18 cellular contexts compared by ENCODE assay signal in genomic region chr2:40654346-40654745, GRCh38.
A peak's percentile ranks its signal among the peaks of the same experiment; 100 is the strongest.
DNase-seq lines count a peak whose midpoint lies in the region; ATAC-seq, FAIRE-seq and TF ChIP-seq lines count a peak whose summit lies in the region.
"Had no signal": no experiment of that assay in that cellular context is flagged by ENCODE, and none has a peak within 500 bp of the region (broad histone marks: within the 10 kb centered on the region; RNA-seq: fewer than 3 reads in every experiment).

No MANE protein-coding gene starts in this region.

- BruUV-seq in MCF 10A (replicated peaks; lab: Mats Ljungman, UMichigan) = no TSS peak
- no TSS peak for BruUV-seq in mammary epithelial cell (replicated peaks; lab: Mats Ljungman, UMichigan)

- H3K9me3 Mint-ChIP-seq in MCF 10A (ENCODE audit: unreplicated experiment) = no peaks in the 10 kb centered on the region

- in situ Hi-C loops in mammary epithelial cell (cut with MboI; ENCODE audit: low sequenced_read_pairs in 2 of 2) = no loop called here

- no peak for ATAC-seq in GM21447 (IDR thresholded peaks at IDR 0.05; ENCODE audit: unreplicated experiment)
- ATAC-seq: HCT116, HepG2 had no signal

- H3K36me3 ChIP-seq in breast epithelium = no peaks in the 10 kb centered on the region
- no peaks in the 10 kb centered on the region for H3K36me3 ChIP-seq in mammary epithelial cell (ENCODE audit: insufficient read depth, low read length)
- H3K36me3 ChIP-seq: BLaER1 treated with 17β-estradiol and CSF1 and Interleukin-3, amounts not matched to agents 10 nM and 100 nM had no signal

- CTCF ChIA-PET in MCF 10A (lab: Yijun Ruan, JAX) (interaction anchor here (0.6 kb wide), 1 partner anchor 760 kb away, joined by 3 read pairs; no protein-coding TSS in a partner anchor), mammary epithelial cell (lab: Charles Lee; ENCODE audit: low non-redundant PET) (no interaction called here)

- H3K4me1 Mint-ChIP-seq in MCF 10A (ENCODE audit: insufficient read depth, unreplicated experiment) = peaks cover 9% of the 10 kb centered on the region
- H3K4me1 Mint-ChIP-seq: CD4-positive, CD25-positive, alpha-beta regulatory T cell had no signal

- H3K79me2 ChIP-seq in mammary epithelial cell (ENCODE audit: insufficient read depth, low read length) = no peaks in the 10 kb centered on the region

- H3K36me3 Mint-ChIP-seq in MCF 10A (ENCODE audit: insufficient read depth, unreplicated experiment) = no peaks in the 10 kb centered on the region
- H3K36me3 Mint-ChIP-seq: CD4-positive, CD25-positive, alpha-beta regulatory T cell had no signal

- intact Hi-C loops in MCF 10A (cut with micrococcal nuclease) = loop anchor here (10.0 kb wide), 1 partner anchor 60 kb away; no protein-coding TSS in a partner anchor
- intact Hi-C loops in breast epithelium (cut with DNase I; ENCODE audit: low total_unique reads) = no loop called here
- intact Hi-C loops in mammary epithelial cell (cut with micrococcal nuclease) = no loop called here

- H3K27ac Mint-ChIP-seq in MCF 10A (ENCODE audit: low read depth, unreplicated experiment) = no peak overlapping the region
- H3K27ac Mint-ChIP-seq: CD4-positive, CD25-positive, alpha-beta regulatory T cell had no signal

- H3K9me3 ChIP-seq in breast epithelium (no peaks in the 10 kb centered on the region), mammary epithelial cell (replicated peaks; ENCODE audit: insufficient read depth, low read length) (no peaks in the 10 kb centered on the region)
- H3K9me3 ChIP-seq: BLaER1 treated with 17β-estradiol and CSF1 and Interleukin-3, amounts not matched to agents 10 nM and 100 nM had no signal

- no peaks in the 10 kb centered on the region for H3K27me3 ChIP-seq in breast epithelium
- H3K27me3 ChIP-seq in mammary epithelial cell (ENCODE audit: insufficient read depth, low read length) = no peaks in the 10 kb centered on the region
- H3K27me3 ChIP-seq: BLaER1 treated with 17β-estradiol and CSF1 and Interleukin-3, amounts not matched to agents 10 nM and 100 nM had no signal

- WGBS in mammary epithelial cell (ENCODE audit: low coverage, missing lambda C conversion rate) = 0% methylated on average over 1 of the region's 1 CpG

- peak overlapping the region; percentile 59 for H3K4me2 ChIP-seq in mammary epithelial cell (ENCODE audit: insufficient read depth, low read depth, low read length)
- H3K4me2 ChIP-seq: BLaER1 treated with 17β-estradiol and CSF1 and Interleukin-3, amounts not matched to agents 10 nM and 100 nM had no signal

- DNase-seq in MCF 10A (ENCODE audit: unreplicated experiment) (peak; percentile 13), breast epithelium (ENCODE audit: low spot score in 2 of 2) (no peak), HT1080 (ENCODE audit: low read depth) (peak; percentile 16), mammary epithelial cell (no peak), frontal cortex (ENCODE audit: low spot score in 2 of 2) (no peak), D721Med (ENCODE audit: insufficient read length, low spot score) (no peak)
- DNase-seq in activated effector memory CD4-positive, alpha-beta T cell treated with Interleukin-2 at 50 U/mL for 16 hours = no peak
- DNase-seq: 8988T; CD4-positive, CD25-positive, alpha-beta regulatory T cell; DMS153; DMS79 treated with DMSO at 0.1 percent for 48 hours; GDM1 had no signal

- TF ChIP-seq CTCF in MCF 10A (IDR thresholded peaks at IDR 0.05; ENCODE audit: unreplicated experiment) (no peak), breast epithelium (IDR thresholded peaks at IDR 0.05) (no peak), mammary epithelial cell (conservative IDR thresholded peaks at IDR 0.05 in 1 of 2, IDR thresholded peaks at IDR 0.05 in 1 of 2; ENCODE audit: extremely low read depth in 1 of 2, insufficient read depth in 1 of 2, low read depth in 1 of 2, low read length in 2 of 2) (no peak), D721Med (IDR thresholded peaks at IDR 0.05; ENCODE audit: insufficient read depth, missing control alignments) (no peak)

- no peaks in the 10 kb centered on the region for H3K4me1 ChIP-seq in breast epithelium
- no peaks in the 10 kb centered on the region for H3K4me1 ChIP-seq in mammary epithelial cell (ENCODE audit: insufficient read depth, low read length)
- H3K4me1 ChIP-seq: BLaER1 treated with 17β-estradiol and CSF1 and Interleukin-3, amounts not matched to agents 10 nM and 100 nM had no signal

- dilution Hi-C loops in mammary epithelial cell (cut with HindIII; ENCODE audit: low sequenced_read_pairs) = no loop called here

- H3K27ac ChIP-seq in breast epithelium (no peak overlapping the region), mammary epithelial cell (ENCODE audit: insufficient read depth, low read depth, low read length) (peak overlapping the region; percentile 14)
- H3K27ac ChIP-seq: BLaER1 treated with 17β-estradiol and CSF1 and Interleukin-3, amounts not matched to agents 10 nM and 100 nM had no signal

- FAIRE-seq in frontal cortex (lab: Jason Lieb, UNC) (no peak), D721Med (lab: Jason Lieb, UNC) (no peak)
- FAIRE-seq: GM12892, HepG2, HTR-8/SVneo had no signal

- POLR2A ChIA-PET in MCF 10A (lab: Yijun Ruan, JAX) = interaction anchor here (0.9 kb wide), 1 partner anchor 18 kb away, joined by 4 read pairs; no protein-coding TSS in a partner anchor

- H3K9ac ChIP-seq in mammary epithelial cell (ENCODE audit: insufficient read depth, low read length) = no peak overlapping the region
- H3K9ac ChIP-seq: BLaER1 treated with 17β-estradiol and CSF1 and Interleukin-3, amounts not matched to agents 10 nM and 100 nM had no signal

- no peak for TF ChIP-seq POLR2A in breast epithelium (IDR thresholded peaks at IDR 0.05)

- H2AFZ ChIP-seq in mammary epithelial cell (ENCODE audit: low read depth, low read length) = no peak overlapping the region

- H3K4me3 Mint-ChIP-seq in MCF 10A (ENCODE audit: unreplicated experiment) = no peak overlapping the region
- H3K4me3 Mint-ChIP-seq: CD4-positive, CD25-positive, alpha-beta regulatory T cell had no signal

- H3K27me3 Mint-ChIP-seq in MCF 10A (ENCODE audit: insufficient read depth, unreplicated experiment) = no peaks in the 10 kb centered on the region
- H3K27me3 Mint-ChIP-seq: CD4-positive, CD25-positive, alpha-beta regulatory T cell had no signal

- H4K20me1 ChIP-seq in mammary epithelial cell (ENCODE audit: insufficient read depth, low read length) = no peaks in the 10 kb centered on the region
- H4K20me1 ChIP-seq: BLaER1 treated with 17β-estradiol and CSF1 and Interleukin-3, amounts not matched to agents 10 nM and 100 nM had no signal

- H3K4me3 ChIP-seq in breast epithelium = no peak overlapping the region
- H3K4me3 ChIP-seq in mammary epithelial cell (replicated peaks in 1 of 3; ENCODE audit: insufficient read depth in 1 of 3, low read depth in 2 of 3, low read length in 3 of 3) = no peak overlapping the region
- H3K4me3 ChIP-seq: BLaER1 treated with 17β-estradiol and CSF1 and Interleukin-3, amounts not matched to agents 10 nM and 100 nM had no signal

Comparison
In these comparisons a context has a peak if more than half of its experiments do, and no peak if none do; other contexts are left out.
1. DNase-seq: peak in MCF 10A (single experiment) and HT1080 (single experiment); none in breast epithelium (0 of 2), mammary epithelial cell (single experiment), activated effector memory CD4-positive, alpha-beta T cell treated with Interleukin-2 at 50 U/mL for 16 hours (single experiment), frontal cortex (0 of 2) and D721Med (single experiment).